Comparison of ENCODE assay signal across 15 cellular contexts in the genomic region with DNA sequence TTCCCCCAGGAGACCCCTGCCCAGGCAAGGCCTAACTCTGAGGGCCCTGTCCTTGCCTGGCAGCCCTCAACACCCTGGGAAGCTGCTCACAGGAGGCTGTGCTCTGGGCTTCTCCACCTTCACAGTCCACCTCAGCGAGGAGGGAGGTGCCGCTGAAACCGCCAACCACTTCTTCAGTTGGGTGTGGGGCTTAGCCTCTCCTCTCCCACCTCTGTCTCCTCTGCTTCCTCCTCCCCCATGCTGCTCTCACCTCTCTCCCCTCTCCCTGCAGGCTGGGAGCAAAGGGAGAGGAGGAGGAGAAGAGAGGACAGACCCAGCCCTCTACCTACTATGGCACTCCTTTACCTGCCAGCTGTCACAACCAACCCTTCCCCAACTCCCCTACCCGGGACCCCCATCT.
"Had no signal": no experiment of that assay in that cellular context is flagged by ENCODE, and none has a peak within 500 bp of the region (broad histone marks: within the 10 kb centered on the region; RNA-seq: fewer than 3 reads in every experiment).

No MANE protein-coding gene starts in this region.

- H3K4me3 Mint-ChIP-seq: activated B cell treated with CpG ODN at 0.5 μM for 24 hours; activated naive CD4-positive, alpha-beta T cell treated with anti-CD3 and anti-CD28 coated beads for 36 hours; activated T-helper 1 cell treated with anti-CD3 and anti-CD28 coated beads, Interleukin-12 subunit alpha, Interleukin-12 subunit beta, Interleukin-2, Interleukin-4 antibody, amounts not matched to agents 30 ng/mL and 10 ng/mL and 1 ng/mL, durations not matched to agents 14 hours and 24 hours and 36 hours; T-helper 2 cell treated with Interferon-gamma antibody and Interleukin-4, amounts not matched to agents 5 μg/mL and 100 μg/mL, for 36 hours had no signal

- H3K27me3 ChIP-seq: ovary, thyroid gland had no signal

- H3K27ac ChIP-seq: coronary artery, esophagus squamous epithelium, ovary, thyroid gland had no signal

- H3K9me3 Mint-ChIP-seq: activated B cell treated with CpG ODN at 0.5 μM for 24 hours; activated naive CD4-positive, alpha-beta T cell treated with anti-CD3 and anti-CD28 coated beads for 36 hours; activated T-helper 1 cell treated with anti-CD3 and anti-CD28 coated beads, Interleukin-12 subunit alpha, Interleukin-12 subunit beta, Interleukin-2, Interleukin-4 antibody, amounts not matched to agents 30 ng/mL and 10 ng/mL and 1 ng/mL, durations not matched to agents 14 hours and 24 hours and 36 hours; T-helper 2 cell treated with Interferon-gamma antibody and Interleukin-4, amounts not matched to agents 5 μg/mL and 100 μg/mL, for 36 hours had no signal

- DNase-seq: activated B cell treated with CpG ODN at 0.5 μM for 24 hours; activated CD4-positive, alpha-beta T cell treated with anti-CD3 and anti-CD28 coated beads for 48 hours; activated naive CD4-positive, alpha-beta T cell treated with anti-CD3 and anti-CD28 coated beads for 36 hours; amniotic stem cell; central memory CD4-positive, alpha-beta T cell; esophagus squamous epithelium; glutamatergic neuron; kidney glomerular epithelial cell; ovary; stimulated activated CD4-positive, alpha-beta T cell treated with anti-CD3 and anti-CD28 coated beads, Interleukin-1b, Interleukin-23, amount 100 ng/mL, for 48 hours; SW 1271; thyroid gland had no signal

- H3K4me3 ChIP-seq: coronary artery, esophagus squamous epithelium, ovary, thyroid gland had no signal

- H3K36me3 ChIP-seq: ovary, thyroid gland had no signal

- H3K27ac Mint-ChIP-seq: activated B cell treated with CpG ODN at 0.5 μM for 24 hours; activated naive CD4-positive, alpha-beta T cell treated with anti-CD3 and anti-CD28 coated beads for 36 hours; activated T-helper 1 cell treated with anti-CD3 and anti-CD28 coated beads, Interleukin-12 subunit alpha, Interleukin-12 subunit beta, Interleukin-2, Interleukin-4 antibody, amounts not matched to agents 30 ng/mL and 10 ng/mL and 1 ng/mL, durations not matched to agents 14 hours and 24 hours and 36 hours; T-helper 2 cell treated with Interferon-gamma antibody and Interleukin-4, amounts not matched to agents 5 μg/mL and 100 μg/mL, for 36 hours had no signal

- H3K9me3 ChIP-seq: esophagus squamous epithelium, ovary, thyroid gland had no signal
